In the genomic region with DNA sequence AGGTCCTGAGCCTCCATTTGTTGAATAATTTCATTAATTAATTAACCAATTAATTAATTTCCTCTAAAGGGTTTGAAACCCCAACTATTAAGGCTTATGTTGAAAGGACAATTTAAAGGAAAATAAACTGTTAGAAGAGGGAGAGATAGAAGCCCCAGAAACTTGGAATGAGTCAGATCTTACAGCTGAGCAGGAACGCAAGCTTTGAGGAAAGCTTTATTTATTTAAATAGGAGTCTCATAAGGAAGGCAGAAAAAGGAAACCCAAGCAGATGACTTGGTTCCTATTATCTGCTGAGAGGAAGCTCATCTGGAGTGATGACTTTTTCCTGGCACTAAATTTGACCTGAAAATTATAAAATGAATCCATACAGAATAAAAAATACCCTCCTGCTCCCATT, we compare ENCODE assay signal across 3 cellular contexts.
TF ChIP-seq lines count a peak whose summit lies in the region.

No MANE protein-coding gene starts in this region.

TF ChIP-seq in SK-N-SH, 30 proteins besides CTCF, POLR2A, EP300 and RAD21 (continued from another document):
- TF ChIP-seq, protein P1, sequence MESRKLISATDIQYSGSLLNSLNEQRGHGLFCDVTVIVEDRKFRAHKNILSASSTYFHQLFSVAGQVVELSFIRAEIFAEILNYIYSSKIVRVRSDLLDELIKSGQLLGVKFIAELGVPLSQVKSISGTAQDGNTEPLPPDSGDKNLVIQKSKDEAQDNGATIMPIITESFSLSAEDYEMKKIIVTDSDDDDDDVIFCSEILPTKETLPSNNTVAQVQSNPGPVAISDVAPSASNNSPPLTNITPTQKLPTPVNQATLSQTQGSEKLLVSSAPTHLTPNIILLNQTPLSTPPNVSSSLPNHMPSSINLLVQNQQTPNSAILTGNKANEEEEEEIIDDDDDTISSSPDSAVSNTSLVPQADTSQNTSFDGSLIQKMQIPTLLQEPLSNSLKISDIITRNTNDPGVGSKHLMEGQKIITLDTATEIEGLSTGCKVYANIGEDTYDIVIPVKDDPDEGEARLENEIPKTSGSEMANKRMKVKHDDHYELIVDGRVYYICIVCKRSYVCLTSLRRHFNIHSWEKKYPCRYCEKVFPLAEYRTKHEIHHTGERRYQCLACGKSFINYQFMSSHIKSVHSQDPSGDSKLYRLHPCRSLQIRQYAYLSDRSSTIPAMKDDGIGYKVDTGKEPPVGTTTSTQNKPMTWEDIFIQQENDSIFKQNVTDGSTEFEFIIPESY (IDR thresholded peaks at IDR 0.05; ENCODE audit: borderline replicate concordance, low read depth) = no peak
- no peak for TF ChIP-seq RFX5 (IDR thresholded peaks at IDR 0.05; ENCODE audit: low read length)

TF ChIP-seq in SK-N-SH treated with all-trans-retinoic acid at 6 μM for 48 hours, 23 proteins besides CTCF, POLR2A, EP300 and RAD21 (continued from another document):
- TF ChIP-seq POU6F1 (CRISPR knock-in tag; IDR thresholded peaks at IDR 0.05; ENCODE audit: borderline replicate concordance, low read depth) (no peak), PPARA (CRISPR knock-in tag; IDR thresholded peaks at IDR 0.05; ENCODE audit: borderline replicate concordance) (no peak), CSDC2 (CRISPR knock-in tag; IDR thresholded peaks at IDR 0.05) (no peak), ZFP30 (CRISPR knock-in tag; IDR thresholded peaks at IDR 0.05) (no peak), ZFP3 (CRISPR knock-in tag; IDR thresholded peaks at IDR 0.05) (no peak), ZC3H10 (CRISPR knock-in tag; IDR thresholded peaks at IDR 0.05) (no peak)

TF ChIP-seq in WTC11, 78 proteins besides CTCF, POLR2A, EP300 and RAD21 (continued from another document):
- TF ChIP-seq AR (CRISPR knock-in tag; IDR thresholded peaks at IDR 0.05) (no peak), ZNF396 (CRISPR knock-in tag; IDR thresholded peaks at IDR 0.05; ENCODE audit: borderline replicate concordance) (no peak), NFE2L1 (CRISPR knock-in tag; IDR thresholded peaks at IDR 0.05) (no peak), ZNF423 (CRISPR knock-in tag; IDR thresholded peaks at IDR 0.05) (no peak), JAZF1 (CRISPR knock-in tag; IDR thresholded peaks at IDR 0.05) (no peak), USF2 (CRISPR knock-in tag; IDR thresholded peaks at IDR 0.05) (no peak)
